In the genomic region with DNA sequence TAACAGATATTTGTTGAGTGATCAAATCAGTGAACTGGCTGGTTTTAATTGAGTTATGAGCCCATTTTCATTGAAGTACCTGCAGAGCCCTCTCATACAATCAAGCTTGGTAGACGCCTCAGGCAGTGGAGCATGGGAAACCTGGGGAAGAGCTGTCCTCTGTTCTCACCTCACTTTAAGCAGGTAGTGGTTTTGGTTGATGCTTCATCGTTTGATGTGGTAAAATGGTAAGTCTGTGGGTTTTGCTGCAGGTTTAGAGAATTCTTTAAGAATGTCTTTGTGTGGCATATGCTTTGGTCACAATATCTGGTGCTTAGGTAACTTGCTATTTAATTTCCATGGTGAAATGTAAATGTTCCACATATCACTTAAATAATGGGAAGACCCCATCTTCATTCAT, we compare ENCODE assay signal across 13 cellular contexts. TPM values are rescaled to one million over a fixed set of nuclear protein-coding genes. Genes with fewer than 3 reads are reported as not detected.
A peak's percentile ranks its signal among the peaks of the same experiment; 100 is the strongest.
DNase-seq lines count a peak whose midpoint lies in the region; ATAC-seq and TF ChIP-seq lines count a peak whose summit lies in the region.
"Had no signal": no experiment of that assay in that cellular context is flagged by ENCODE, and none has a peak within 500 bp of the region (broad histone marks: within the 10 kb centered on the region; RNA-seq: fewer than 3 reads in every experiment).

No MANE protein-coding gene starts in this region.

- intact Hi-C loops in mammary epithelial cell (cut with micrococcal nuclease): no loop called here
- intact Hi-C loops in MCF 10A (cut with micrococcal nuclease): no loop called here
- intact Hi-C loops in posterior cingulate gyrus (cut with DNase I): no loop called here

- no peak overlapping the region for H3K4me3 Mint-ChIP-seq in MCF 10A (ENCODE audit: unreplicated experiment)
- H3K4me3 Mint-ChIP-seq in activated T-cell treated with anti-CD3 and anti-CD28 coated beads, Interleukin-2, amount 50 U/mL, for 72 hours: peak overlapping the region in 1 of 2 donors; percentile 25

- H3K4me3 ChIP-seq in mammary epithelial cell (replicated peaks in 1 of 3; ENCODE audit: insufficient read depth in 1 of 3, low read depth in 2 of 3, low read length in 3 of 3) (no peak overlapping the region), osteoblast (ENCODE audit: insufficient read depth, low read length) (no peak overlapping the region)
- H3K4me3 ChIP-seq: ascending aorta, mucosa of descending colon, prostate gland had no signal

- no peak overlapping the region for H3K9ac ChIP-seq in mammary epithelial cell (ENCODE audit: insufficient read depth, low read length)

- H3K27me3 ChIP-seq in mammary epithelial cell (ENCODE audit: insufficient read depth, low read length) (no peaks in the 10 kb centered on the region), osteoblast (ENCODE audit: insufficient read depth, low read length) (no peaks in the 10 kb centered on the region)
- H3K27me3 ChIP-seq: ascending aorta had no signal

- H3K9me3 Mint-ChIP-seq in MCF 10A (ENCODE audit: unreplicated experiment): no peaks in the 10 kb centered on the region
- no peaks in the 10 kb centered on the region for H3K9me3 Mint-ChIP-seq in activated T-cell treated with anti-CD3 and anti-CD28 coated beads, Interleukin-2, amount 50 U/mL, for 72 hours
- H3K9me3 Mint-ChIP-seq: stimulated activated naive B cell treated with anti-CD40 and anti-IgM and Interleukin-4, amounts not matched to agents 10 μg/mL and 1 μg/mL and 100 μg/mL, for 72 hours had no signal

- no peaks in the 10 kb centered on the region for H3K27me3 Mint-ChIP-seq in MCF 10A (ENCODE audit: insufficient read depth, unreplicated experiment)
- peaks cover 73% of the 10 kb centered on the region for H3K27me3 Mint-ChIP-seq in activated T-cell treated with anti-CD3 and anti-CD28 coated beads, Interleukin-2, amount 50 U/mL, for 72 hours (ENCODE audit: low read depth)
- H3K27me3 Mint-ChIP-seq: stimulated activated naive B cell treated with anti-CD40 and anti-IgM and Interleukin-4, amounts not matched to agents 10 μg/mL and 1 μg/mL and 100 μg/mL, for 72 hours had no signal

- CTCF ChIA-PET in mammary epithelial cell (lab: Charles Lee; ENCODE audit: low non-redundant PET): no interaction called here
- CTCF ChIA-PET in MCF 10A (lab: Yijun Ruan, JAX): interaction anchor here (0.5 to 1.0 kb wide), 6 partner anchors 14 to 790 kb away, joined by 3 to 5 read pairs (median 3); no protein-coding TSS in a partner anchor
- CTCF ChIA-PET in HEK293T (lab: Yijun Ruan, JAX): interaction anchor here (0.6 kb wide), 1 partner anchor 45 kb away, joined by 3 read pairs; no protein-coding TSS in a partner anchor

- peaks cover 48% of the 10 kb centered on the region for H3K4me1 Mint-ChIP-seq in MCF 10A (ENCODE audit: insufficient read depth, unreplicated experiment)
- H3K4me1 Mint-ChIP-seq in activated T-cell treated with anti-CD3 and anti-CD28 coated beads, Interleukin-2, amount 50 U/mL, for 72 hours (ENCODE audit: low read depth): peaks cover 25% of the 10 kb centered on the region

- in situ Hi-C loops in mammary epithelial cell (cut with MboI; ENCODE audit: low sequenced_read_pairs in 2 of 2): no loop called here

- 3% methylated on average over 2 of the region's 2 CpGs for WGBS in mammary epithelial cell (ENCODE audit: low coverage, missing lambda C conversion rate)

- H3K27ac ChIP-seq in mammary epithelial cell (ENCODE audit: insufficient read depth, low read depth, low read length) (no peak overlapping the region), osteoblast (ENCODE audit: low read depth, low read length) (peak overlapping the region; percentile 7)
- H3K27ac ChIP-seq: ascending aorta, prostate gland had no signal

- no peak overlapping the region for H3K4me2 ChIP-seq in mammary epithelial cell (ENCODE audit: insufficient read depth, low read depth, low read length)
- no peak overlapping the region for H3K4me2 ChIP-seq in osteoblast (ENCODE audit: insufficient read depth, low read length)

- no TSS peak for BruUV-seq in mammary epithelial cell (replicated peaks; lab: Mats Ljungman, UMichigan)
- no TSS peak for BruUV-seq in MCF 10A (replicated peaks; lab: Mats Ljungman, UMichigan)

- TF ChIP-seq CTCF in mammary epithelial cell (conservative IDR thresholded peaks at IDR 0.05 in 1 of 2, IDR thresholded peaks at IDR 0.05 in 1 of 2; ENCODE audit: extremely low read depth in 1 of 2, insufficient read depth in 1 of 2, low read depth in 1 of 2, low read length in 2 of 2) (no peak), MCF 10A (IDR thresholded peaks at IDR 0.05; ENCODE audit: unreplicated experiment) (no peak), osteoblast (IDR thresholded peaks at IDR 0.05; ENCODE audit: extremely low read depth, low read depth, low read length) (no peak)

- H2AFZ ChIP-seq in mammary epithelial cell (ENCODE audit: low read depth, low read length) (no peak overlapping the region), osteoblast (ENCODE audit: low read length) (no peak overlapping the region)

- H3K79me2 ChIP-seq in mammary epithelial cell (ENCODE audit: insufficient read depth, low read length): peaks cover 78% of the 10 kb centered on the region
- peaks cover 100% of the 10 kb centered on the region for H3K79me2 ChIP-seq in osteoblast (ENCODE audit: insufficient read depth, low read length)

- H3K9me3 ChIP-seq in mammary epithelial cell (replicated peaks; ENCODE audit: insufficient read depth, low read length): no peaks in the 10 kb centered on the region
- no peaks in the 10 kb centered on the region for H3K9me3 ChIP-seq in osteoblast (ENCODE audit: low read depth, low read length)
- H3K9me3 ChIP-seq: ascending aorta, mucosa of descending colon, prostate gland had no signal

- dilution Hi-C loops in mammary epithelial cell (cut with HindIII; ENCODE audit: low sequenced_read_pairs): no loop called here

- no peak overlapping the region for H3K27ac Mint-ChIP-seq in MCF 10A (ENCODE audit: low read depth, unreplicated experiment)
- no peak overlapping the region for H3K27ac Mint-ChIP-seq in activated T-cell treated with anti-CD3 and anti-CD28 coated beads, Interleukin-2, amount 50 U/mL, for 72 hours
- H3K27ac Mint-ChIP-seq: stimulated activated naive B cell treated with anti-CD40 and anti-IgM and Interleukin-4, amounts not matched to agents 10 μg/mL and 1 μg/mL and 100 μg/mL, for 72 hours had no signal

- peak; percentile 47 for ATAC-seq in HG02610 (IDR thresholded peaks at IDR 0.05; ENCODE audit: unreplicated experiment)
- ATAC-seq in activated T-cell treated with anti-CD3 and anti-CD28 coated beads, Interleukin-2, amount 50 U/mL, for 72 hours (replicated peaks in 1 of 2): peak; percentile 55 to 68
- ATAC-seq: mucosa of descending colon had no signal

- peaks cover 41% of the 10 kb centered on the region for H3K36me3 Mint-ChIP-seq in MCF 10A (ENCODE audit: insufficient read depth, unreplicated experiment)
- peaks cover 0 to 1% of the 10 kb centered on the region in 2 donors for H3K36me3 Mint-ChIP-seq in activated T-cell treated with anti-CD3 and anti-CD28 coated beads, Interleukin-2, amount 50 U/mL, for 72 hours (ENCODE audit: insufficient read depth in 2 of 2)

- no peaks in the 10 kb centered on the region for H3K36me3 ChIP-seq in mammary epithelial cell (ENCODE audit: insufficient read depth, low read length)
- H3K36me3 ChIP-seq in osteoblast (ENCODE audit: insufficient read depth, low read length): peaks cover 41% of the 10 kb centered on the region
- H3K36me3 ChIP-seq: prostate gland had no signal

- H3K4me1 ChIP-seq in mammary epithelial cell (ENCODE audit: insufficient read depth, low read length): peaks cover 25% of the 10 kb centered on the region
- peaks cover 42% of the 10 kb centered on the region for H3K4me1 ChIP-seq in osteoblast (ENCODE audit: insufficient read depth, low read length)
- H3K4me1 ChIP-seq: prostate gland had no signal

- POLR2A ChIA-PET in MCF 10A (lab: Yijun Ruan, JAX): interaction anchor here (0.6 to 3.7 kb wide), 8 partner anchors 8 to 165 kb away, joined by 3 to 30 read pairs (median 4); no protein-coding TSS in a partner anchor
- POLR2A ChIA-PET in HEK293T (lab: Yijun Ruan, JAX): interaction anchor here (1.0 to 2.6 kb wide), 2 partner anchors 202 to 208 kb away, joined by 3 to 7 read pairs; no protein-coding TSS in a partner anchor

- H4K20me1 ChIP-seq in mammary epithelial cell (ENCODE audit: insufficient read depth, low read length) (no peaks in the 10 kb centered on the region), osteoblast (ENCODE audit: insufficient read depth, low read length) (peaks cover 30% of the 10 kb centered on the region)

- peak; percentile 95 for DNase-seq in mammary epithelial cell
- DNase-seq in MCF 10A (ENCODE audit: unreplicated experiment): no peak
- DNase-seq in activated T-cell treated with anti-CD3 and anti-CD28 coated beads, Interleukin-2, amount 50 U/mL, for 72 hours: peak; percentile 30 to 36
- DNase-seq in osteoblast (ENCODE audit: insufficient read length, low spot score, missing footprints): no peak
- no peak for DNase-seq in NK-92 (lab: John Stamatoyannopoulos, UW; ENCODE audit: unreplicated experiment)
- DNase-seq in HEK293T (ENCODE audit: extremely low spot score): no peak
- DNase-seq in posterior cingulate gyrus: no peak
- DNase-seq: activated CD8-positive, alpha-beta memory T cell treated with anti-CD3 and anti-CD28 coated beads for 24 hours; mucosa of descending colon had no signal

TF ChIP-seq in HEK293T, 16 proteins besides CTCF, POLR2A, EP300 and RAD21:
- TF ChIP-seq BHLHE40 (IDR thresholded peaks at IDR 0.05; ENCODE audit: borderline replicate concordance) (no peak), L3MBTL2 (conservative IDR thresholded peaks at IDR 0.05) (no peak), ELF4 (IDR thresholded peaks at IDR 0.05) (no peak), ARNT (IDR thresholded peaks at IDR 0.05) (no peak), FOXK2 (IDR thresholded peaks at IDR 0.05) (no peak), FOXA1 (IDR thresholded peaks at IDR 0.05) (no peak), CTBP1 (IDR thresholded peaks at IDR 0.05; ENCODE audit: borderline replicate concordance) (no peak), SUZ12 (IDR thresholded peaks at IDR 0.05) (no peak), HDGF (IDR thresholded peaks at IDR 0.05; ENCODE audit: borderline replicate concordance) (no peak), NFRKB (IDR thresholded peaks at IDR 0.05) (no peak), ZNF384 (IDR thresholded peaks at IDR 0.05) (no peak), FOXM1 (IDR thresholded peaks at IDR 0.05; ENCODE audit: borderline replicate concordance) (no peak), TARDBP (IDR thresholded peaks at IDR 0.05) (no peak)

RNA-seq across cellular contexts. Expression of gene LAMC1, which starts 10.0 kb away (rescaled TPM):
- total RNA-seq in mammary epithelial cell (100 to 1,000 TPM; 131 to 164 TPM), MCF 10A (2022) (179 and 230 TPM in 2 replicates), osteoblast (903 and 966 TPM in 2 replicates)
- polyA plus RNA-seq in mammary epithelial cell: 69.5 TPM
- polyA minus RNA-seq in mammary epithelial cell: 137 TPM
- total RNA-seq in activated T-cell treated with anti-CD3 and anti-CD28 coated beads, Interleukin-2, amount 50 U/mL, for 72 hours: under 1 TPM; 0.24 to 0.51 TPM

Comparison
In these comparisons a context has a peak if more than half of its experiments do, and no peak if none do; other contexts are left out.
1. DNase-seq: peak in mammary epithelial cell (single experiment) and activated T-cell treated with anti-CD3 and anti-CD28 coated beads, Interleukin-2, amount 50 U/mL, for 72 hours (2 of 2); none in MCF 10A (single experiment), osteoblast (single experiment), NK-92 (single experiment), HEK293T (single experiment) and posterior cingulate gyrus (0 of 10).
2. RNA of gene LAMC1, which starts 10.0 kb away (total RNA-seq): 903 to 966 TPM in osteoblast, 179 to 230 TPM in MCF 10A and 131 to 164 TPM in mammary epithelial cell; 0.24 to 0.51 TPM in activated T-cell treated with anti-CD3 and anti-CD28 coated beads, Interleukin-2, amount 50 U/mL, for 72 hours; every median in the first group is over 10 times any median in the second.